19 cellular contexts compared by ENCODE assay signal in genomic region chr5:314676-315487, GRCh38. TPM values are rescaled to one million over a fixed set of nuclear protein-coding genes. Genes with fewer than 3 reads are reported as not detected.
DNase-seq lines count a peak whose midpoint lies in the region; ATAC-seq, FAIRE-seq and TF ChIP-seq lines count a peak whose summit lies in the region.
"Had no signal": no experiment of that assay in that cellular context is flagged by ENCODE, and none has a peak within 500 bp of the region (broad histone marks: within the 10 kb centered on the region; RNA-seq: fewer than 3 reads in every experiment).

No MANE protein-coding gene starts in this region.

- no peaks in the 10 kb centered on the region for H3K4me1 Mint-ChIP-seq in CD4-positive, alpha-beta T cell (ENCODE audit: low read depth)

- H3K9me3 Mint-ChIP-seq in CD4-positive, alpha-beta T cell = no peaks in the 10 kb centered on the region
- H3K9me3 Mint-ChIP-seq: CD4-positive, CD25-positive, alpha-beta regulatory T cell had no signal

- no peak overlapping the region for H3K27ac Mint-ChIP-seq in CD4-positive, alpha-beta T cell

- H3K27ac ChIP-seq in SK-N-MC (peak overlapping the region; percentile 81), neuronal stem cell (replicated peaks; ENCODE audit: low read length) (no peak overlapping the region)
- no peak overlapping the region for H3K27ac ChIP-seq in CD4-positive, alpha-beta T cell (ENCODE audit: low read depth, low read length)
- H3K27ac ChIP-seq: GM23248 had no signal

- peaks cover 7% of the 10 kb centered on the region for H3K27me3 Mint-ChIP-seq in CD4-positive, alpha-beta T cell

- no peak overlapping the region for H3K4ac ChIP-seq in neuronal stem cell (ENCODE audit: low read length)

- H2BK15ac ChIP-seq in neuronal stem cell (ENCODE audit: low read length) = no peak overlapping the region

- no peaks in the 10 kb centered on the region; the same call in 1 of the 2 replicates for H3K36me3 ChIP-seq in SK-N-MC (ENCODE audit: insufficient read depth, low read length)
- H3K36me3 ChIP-seq in neuronal stem cell (replicated peaks in 1 of 2; ENCODE audit: control insufficient read depth in 2 of 2, insufficient read depth in 2 of 2, low read length in 2 of 2) = peaks cover 14 to 50% of the 10 kb centered on the region in 2 donors

- CTCF ChIA-PET in CD4-positive, alpha-beta T cell (lab: Charles Lee) = no interaction called here

- H4K91ac ChIP-seq in neuronal stem cell (ENCODE audit: low read depth, low read length, poor library complexity) = no peak overlapping the region

- TF ChIP-seq CTCF in D721Med (IDR thresholded peaks at IDR 0.05; ENCODE audit: insufficient read depth, missing control alignments) = no peak
- no peak for TF ChIP-seq CTCF in CD4-positive, alpha-beta T cell (IDR thresholded peaks at IDR 0.05)

- H2AFZ ChIP-seq in neuronal stem cell (ENCODE audit: low read length) = no peak overlapping the region
- H2AFZ ChIP-seq: GM23248 had no signal

- no peak overlapping the region for H3K4me3 Mint-ChIP-seq in CD4-positive, alpha-beta T cell
- H3K4me3 Mint-ChIP-seq: CD4-positive, CD25-positive, alpha-beta regulatory T cell had no signal

- no peak overlapping the region for H2BK12ac ChIP-seq in neuronal stem cell (ENCODE audit: low read length)

- peaks cover 24% of the 10 kb centered on the region for H3K36me3 Mint-ChIP-seq in CD4-positive, alpha-beta T cell (ENCODE audit: low read depth)

- DNase-seq in COLO829 (ENCODE audit: low spot score) = peak; percentile 57
- DNase-seq in D721Med (ENCODE audit: insufficient read length, low spot score) = no peak
- no peak for DNase-seq in SK-N-MC (ENCODE audit: low read depth, low spot score)
- DNase-seq in neuronal stem cell (ENCODE audit: low spot score) = no peak
- DNase-seq in CD4-positive, alpha-beta T cell = no peak
- no peak for DNase-seq in NCI-H2081 (lab: John Stamatoyannopoulos, UW)
- DNase-seq in anterior cingulate cortex (lab: John Stamatoyannopoulos, UW) = no peak
- DNase-seq: ACHN; AML-193; CD4-positive, CD25-positive, alpha-beta regulatory T cell; DMS79; GM23248; HCEC 1CT; NCI-H1105 treated with DMSO at 0.1 percent for 48 hours; NCI-H1694; NCI-H2107; NCI-H510A treated with DMSO at 0.1 percent for 48 hours; SW 1271; T-helper 2 cell had no signal

- peak overlapping the region; percentile 48 for H3K18ac ChIP-seq in neuronal stem cell (ENCODE audit: low read length)

- no peak overlapping the region for H3K4me3 ChIP-seq in SK-N-MC
- no peak overlapping the region for H3K4me3 ChIP-seq in neuronal stem cell (ENCODE audit: low read length in 2 of 2)
- H3K4me3 ChIP-seq: GM23248 had no signal

- peak overlapping the region; percentile 8 for H3K14ac ChIP-seq in neuronal stem cell (ENCODE audit: low read length)

- WGBS in neuronal stem cell (ENCODE audit: extremely low coverage in 2 of 2, insufficient read length in 2 of 2, insufficient replicate concordance in 1 of 2), 2 donors = no CpG with 5 or more reads among the region's 18 CpGs

- intact Hi-C loops in CD4-positive, alpha-beta T cell (cut with DNase I, micrococcal nuclease) = no loop called here

- H3K4me2 ChIP-seq in neuronal stem cell (ENCODE audit: insufficient read depth, low read length, poor library complexity, severe bottlenecking) = no peak overlapping the region

- peak; percentile 78 for FAIRE-seq in D721Med (lab: Jason Lieb, UNC)

- no peak overlapping the region for H2AK5ac ChIP-seq in neuronal stem cell (ENCODE audit: low read depth, low read length)

- H3K9me3 ChIP-seq in SK-N-MC (ENCODE audit: low read depth, low read length) (no peaks in the 10 kb centered on the region), neuronal stem cell (replicated peaks in 1 of 2; ENCODE audit: control insufficient read depth in 2 of 2, insufficient read depth in 1 of 2, low read depth in 1 of 2, low read length in 2 of 2) (peaks cover 0 to 2% of the 10 kb centered on the region in 2 donors)
- no peaks in the 10 kb centered on the region for H3K9me3 ChIP-seq in CD4-positive, alpha-beta T cell (ENCODE audit: control insufficient read depth, low read length)

- peaks cover 3 to 8% of the 10 kb centered on the region in 2 donors for H3K4me1 ChIP-seq in neuronal stem cell (ENCODE audit: control insufficient read depth in 2 of 2, insufficient read depth in 1 of 2, low read depth in 1 of 2, low read length in 2 of 2)

- H3K27me3 ChIP-seq in neuronal stem cell (ENCODE audit: control insufficient read depth in 3 of 3, insufficient read depth in 3 of 3, low read depth in 1 of 3, low read length in 3 of 3) = peaks cover 5 to 17% (median 13%) of the 10 kb centered on the region in 3 experiments
- peaks cover 17% of the 10 kb centered on the region for H3K27me3 ChIP-seq in CD4-positive, alpha-beta T cell (ENCODE audit: control insufficient read depth, insufficient read depth, low read length)

- no peak for ATAC-seq in CD4-positive, alpha-beta T cell (ENCODE audit: poor library complexity)

- peaks cover 6% of the 10 kb centered on the region for H3K79me1 ChIP-seq in neuronal stem cell (ENCODE audit: low read depth, low read length)

- H4K8ac ChIP-seq in neuronal stem cell (ENCODE audit: low read depth, low read length) = no peak overlapping the region

- no peak overlapping the region for H2BK120ac ChIP-seq in neuronal stem cell (ENCODE audit: low read depth, low read length)

- H3K9ac ChIP-seq in SK-N-MC (ENCODE audit: insufficient read length) = no peak overlapping the region
- H3K9ac ChIP-seq in neuronal stem cell (ENCODE audit: low read depth, low read length, poor library complexity) = no peak overlapping the region
- H3K9ac ChIP-seq: GM23248 had no signal

- POLR2A ChIA-PET in CD4-positive, alpha-beta T cell (lab: Charles Lee) = no interaction called here

- H2BK5ac ChIP-seq in neuronal stem cell (ENCODE audit: low read length) = no peak overlapping the region

- H3K23ac ChIP-seq in neuronal stem cell (ENCODE audit: low read depth, low read length, poor library complexity) = no peak overlapping the region

RNA-seq across cellular contexts. Expression of gene AHRR, which starts 6.6 kb away (rescaled TPM):
- polyA plus RNA-seq in neuronal stem cell (2013, experiment 1 of 2) = 0.26 TPM
- polyA plus RNA-seq in neuronal stem cell (2013, experiment 2 of 2) = 0.28 TPM
- under 1 TPM; 0.45 to 0.63 TPM for total RNA-seq in CD4-positive, alpha-beta T cell

RNA-seq across cellular contexts. Expression of gene PDCD6, which starts 43.4 kb away (rescaled TPM):
- 55.8 TPM for polyA plus RNA-seq in neuronal stem cell (2013, experiment 1 of 2)
- polyA plus RNA-seq in neuronal stem cell (2013, experiment 2 of 2) = 53.8 TPM
- total RNA-seq in CD4-positive, alpha-beta T cell = 10 to 100 TPM; 36.9 to 38.1 TPM
